9 cellular contexts compared by ENCODE assay signal in the genomic region with DNA sequence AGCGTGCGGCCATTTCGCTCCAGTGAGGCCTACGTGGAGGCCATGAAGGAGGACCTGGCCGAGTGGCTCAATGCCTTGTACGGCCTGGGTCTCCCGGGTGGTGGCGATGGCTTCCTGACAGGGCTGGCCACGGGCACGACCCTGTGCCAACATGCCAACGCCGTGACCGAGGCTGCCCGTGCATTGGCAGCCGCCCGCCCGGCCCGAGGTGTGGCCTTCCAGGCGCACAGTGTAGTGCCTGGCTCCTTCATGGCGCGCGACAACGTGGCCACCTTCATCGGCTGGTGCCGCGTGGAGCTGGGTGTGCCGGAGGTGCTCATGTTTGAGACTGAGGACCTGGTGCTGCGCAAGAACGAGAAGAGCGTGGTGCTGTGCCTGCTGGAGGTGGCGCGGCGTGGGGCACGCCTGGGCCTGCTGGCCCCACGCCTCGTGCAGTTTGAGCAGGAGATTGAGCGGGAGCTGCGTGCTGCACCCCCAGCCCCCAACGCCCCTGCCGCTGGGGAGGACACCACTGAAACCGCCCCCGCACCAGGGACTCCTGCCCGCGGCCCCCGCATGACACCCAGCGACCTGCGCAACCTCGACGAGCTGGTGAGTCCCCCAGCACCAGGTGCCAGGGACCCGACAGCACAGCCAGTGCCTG. TPM values are rescaled to one million over a fixed set of nuclear protein-coding genes. Genes with fewer than 3 reads are reported as not detected.
A peak's percentile ranks its signal among the peaks of the same experiment; 100 is the strongest.
DNase-seq lines count a peak whose midpoint lies in the region; ATAC-seq, FAIRE-seq and TF ChIP-seq lines count a peak whose summit lies in the region.
"Had no signal": no experiment of that assay in that cellular context is flagged by ENCODE, and none has a peak within 500 bp of the region (broad histone marks: within the 10 kb centered on the region; RNA-seq: fewer than 3 reads in every experiment).

No MANE protein-coding gene starts in this region.

- H2BK20ac ChIP-seq in IMR-90 (ENCODE audit: low read depth, low read length) = no peak overlapping the region
- H2BK20ac ChIP-seq in H1 (ENCODE audit: low read length) = 0 out of 2 replicates have a peak overlapping the region, but pooled peaks have one; percentile 48

- TF ChIP-seq POLR2A in IMR-90 (IDR thresholded peaks at IDR 0.05; ENCODE audit: low read depth, low read length) (no peak), H1 (IDR thresholded peaks at IDR 0.05; ENCODE audit: control extremely low read depth in 1 of 2, low read depth in 2 of 2, low read length in 2 of 2) (no peak)

- H3K36me3 ChIP-seq in ACC112 (ENCODE audit: insufficient read depth, low read length) (no peaks in the 10 kb centered on the region), IMR-90 (ENCODE audit: control insufficient read depth, insufficient read depth, low read length) (peaks cover 2% of the 10 kb centered on the region; the same call in 1 of the 2 replicates), H1 (ENCODE audit: control insufficient read depth in 2 of 4, insufficient read depth in 4 of 4, low read length in 3 of 4) (peaks cover 0 to under 1% (median 0%) of the 10 kb centered on the region in 4 experiments; a peak in 1 of 8 replicates)

- POLR2A ChIA-PET in IMR-90 (lab: Charles Lee; ENCODE audit: unreplicated experiment) (no interaction called here), H1 (lab: Charles Lee; ENCODE audit: partially characterized antibody) (interaction anchor here (0.8 to 2.8 kb wide), 9 partner anchors 10 to 271 kb away, joined by 3 to 25 read pairs (median 3); a partner anchor contains a TSS)

- H2BK15ac ChIP-seq in IMR-90 (ENCODE audit: low read depth, low read length) (no peak overlapping the region), H1 (ENCODE audit: low read length) (peak overlapping the region; percentile 72; the same call in 1 of the 2 replicates)

- WGBS in IMR-90 (ENCODE audit: extremely low coverage in 2 of 2, insufficient read length in 1 of 2), 2 experiments = 86% methylated on average over 29 of the region's 50 CpGs; no CpG with 5 or more reads in 1 of the 2 experiments
- WGBS in H1 (ENCODE audit: extremely low coverage in 1 of 2, insufficient coverage in 1 of 2, insufficient read length in 1 of 2, insufficient replicate concordance in 2 of 2, low coverage in 1 of 2, low lambda C conversion rate in 2 of 2, missing lambda C conversion rate in 1 of 2), 2 experiments = 92% methylated on average over 48 of the region's 50 CpGs; no CpG with 5 or more reads in 1 of the 2 experiments

- H4K8ac ChIP-seq in IMR-90 (ENCODE audit: low read depth in 2 of 2, low read length in 2 of 2) (no peak overlapping the region), H1 (ENCODE audit: extremely low read depth, insufficient read depth, low read length) (no peak overlapping the region)

- no peak for ATAC-seq in IMR-90 (ENCODE audit: low read depth)
- ATAC-seq in HG03139 (IDR thresholded peaks at IDR 0.05; ENCODE audit: unreplicated experiment) = no peak
- no peak for ATAC-seq in GM19455 (IDR thresholded peaks at IDR 0.05; ENCODE audit: unreplicated experiment)

- peak overlapping the region; percentile 66 for H3K4me3 Mint-ChIP-seq in neural crest cell

- peaks cover 14% of the 10 kb centered on the region for H3K27me3 Mint-ChIP-seq in neural crest cell (ENCODE audit: low read depth)

- H3K27me3 ChIP-seq in ACC112 (ENCODE audit: insufficient read depth, low read length) (peaks cover under 1% of the 10 kb centered on the region; the same call in 1 of the 2 replicates), IMR-90 (ENCODE audit: control insufficient read depth, insufficient read depth, low read length) (peaks cover 2% of the 10 kb centered on the region; the same call in 1 of the 2 replicates), H1 (replicated peaks in 1 of 4; ENCODE audit: control insufficient read depth in 3 of 4, extremely low read depth in 1 of 4, insufficient read depth in 3 of 4, low read length in 3 of 4) (peaks cover 1 to 13% (median 4%) of the 10 kb centered on the region in 4 experiments)

- H3K9me3 Mint-ChIP-seq in neural crest cell = no peaks in the 10 kb centered on the region

- no peak overlapping the region for H2BK5ac ChIP-seq in IMR-90 (ENCODE audit: low read depth, low read length, poor library complexity, severe bottlenecking)
- H2BK5ac ChIP-seq in H1 (ENCODE audit: low read depth, low read length) = peak overlapping the region; percentile 52; the same call in 1 of the 2 replicates

- H2BK12ac ChIP-seq in H1 (ENCODE audit: low read depth, low read length) = peak overlapping the region; percentile 50; the same call in 1 of the 2 replicates

- CTCF ChIA-PET in IMR-90 (lab: Yijun Ruan, JAX) = no interaction called here
- CTCF ChIA-PET in H1 (lab: Charles Lee; ENCODE audit: partially characterized antibody) = interaction anchor here (0.6 to 0.7 kb wide), 2 partner anchors 15 to 19 kb away, joined by 3 read pairs; no protein-coding TSS in a partner anchor

- no TSS peak for BruUV-seq in IMR-90 (replicated peaks; lab: Mats Ljungman, UMichigan)

- H2AK9ac ChIP-seq in IMR-90 (replicated peaks; ENCODE audit: low read depth, low read length, poor library complexity) = peak overlapping the region; percentile 37

- no peak overlapping the region for H3K14ac ChIP-seq in IMR-90 (replicated peaks; ENCODE audit: low read depth, low read length)
- H3K14ac ChIP-seq in H1 (ENCODE audit: insufficient read length) = no peak overlapping the region

- H3K27ac ChIP-seq in ACC112 (ENCODE audit: low read depth, low read length) (no peak overlapping the region), IMR-90 (ENCODE audit: insufficient read depth, low read length) (no peak overlapping the region), H1 (ENCODE audit: low read depth, low read length) (no peak overlapping the region)

- H4K20me1 ChIP-seq in IMR-90 (ENCODE audit: insufficient read depth, low read length) = peaks cover 25% of the 10 kb centered on the region
- peaks cover 0 to 8% of the 10 kb centered on the region in 2 experiments for H4K20me1 ChIP-seq in H1 (replicated peaks in 1 of 2; ENCODE audit: control insufficient read depth in 1 of 2, insufficient read depth in 2 of 2, low read length in 2 of 2)

- peaks cover 5% of the 10 kb centered on the region; the same call in 1 of the 2 replicates for H3K9me1 ChIP-seq in IMR-90 (ENCODE audit: insufficient read depth, low read length)

- intact Hi-C loops in IMR-90 (cut with micrococcal nuclease) = no loop called here

- no peak for TF ChIP-seq EP300 in H1 (IDR thresholded peaks at IDR 0.05; ENCODE audit: borderline replicate concordance in 1 of 2, low read depth in 2 of 2, low read length in 2 of 2)

- H3K4me2 ChIP-seq in IMR-90 (ENCODE audit: low read depth, low read length) = no peak overlapping the region; the same call in 1 of the 2 replicates
- no peak overlapping the region; a peak in 1 of 4 replicates for H3K4me2 ChIP-seq in H1 (ENCODE audit: insufficient read depth in 1 of 2, low read depth in 2 of 2, low read length in 2 of 2)

- no peaks in the 10 kb centered on the region for H3K36me3 Mint-ChIP-seq in neural crest cell (ENCODE audit: low read depth)

- H4K5ac ChIP-seq in IMR-90 (ENCODE audit: low read depth, low read length) (no peak overlapping the region), H1 (ENCODE audit: insufficient read length, low read depth, low read length) (no peak overlapping the region)

- peaks cover 6% of the 10 kb centered on the region; the same call in 1 of the 2 replicates for H3K23me2 ChIP-seq in H1 (ENCODE audit: low read depth, low read length)

- no peak overlapping the region for H3K27ac Mint-ChIP-seq in neural crest cell (ENCODE audit: unreplicated experiment)

- no peaks in the 10 kb centered on the region for H3K9me3 ChIP-seq in IMR-90 (ENCODE audit: control insufficient read depth, insufficient read depth, low read length)
- peaks cover 0 to under 1% of the 10 kb centered on the region in 2 experiments; a peak in 1 of 4 replicates for H3K9me3 ChIP-seq in H1 (ENCODE audit: insufficient read depth in 2 of 2, low read depth in 1 of 2, low read length in 1 of 2)

- TF ChIP-seq CTCF in IMR-90 (conservative IDR thresholded peaks at IDR 0.05; ENCODE audit: low read depth, low read length) = no peak
- no peak for TF ChIP-seq CTCF in H1 (IDR thresholded peaks at IDR 0.05; ENCODE audit: control extremely low read depth in 1 of 3, insufficient read depth in 1 of 3, low read depth in 1 of 3, low read length in 3 of 3)
- no peak for TF ChIP-seq CTCF in neural crest cell (conservative IDR thresholded peaks at IDR 0.05)

- H3K18ac ChIP-seq in IMR-90 (ENCODE audit: low read depth, low read length) (no peak overlapping the region), H1 (ENCODE audit: extremely low read depth, low read length) (peak overlapping the region; percentile 32)

- H2AFZ ChIP-seq in ACC112 (ENCODE audit: low read length, unreplicated experiment) (no peak overlapping the region), IMR-90 (replicated peaks; ENCODE audit: low read length, poor library complexity) (no peak overlapping the region), H1 (ENCODE audit: low read length) (no peak overlapping the region)

- TF ChIP-seq RAD21 in IMR-90 (IDR thresholded peaks at IDR 0.05; ENCODE audit: low read length) (no peak), H1 (IDR thresholded peaks at IDR 0.05 in 1 of 2, conservative IDR thresholded peaks at IDR 0.05 in 1 of 2; ENCODE audit: low read depth in 2 of 2, low read length in 2 of 2) (no peak)

- H3K4me1 ChIP-seq in ACC112 (ENCODE audit: control insufficient read depth, insufficient read depth, low read length, unreplicated experiment) (peaks cover 17% of the 10 kb centered on the region), IMR-90 (ENCODE audit: control insufficient read depth, insufficient read depth, low read length) (peaks cover 17% of the 10 kb centered on the region), H1 (replicated peaks in 1 of 4; ENCODE audit: control insufficient read depth in 3 of 4, insufficient read depth in 4 of 4, low read length in 3 of 4) (peaks cover 0 to 13% (median 7%) of the 10 kb centered on the region in 4 experiments; a peak in 5 of 7 replicates)

- in situ Hi-C loops in IMR-90 (cut with MboI; ENCODE audit: low sequenced_read_pairs) = no loop called here

- H3K9ac ChIP-seq in IMR-90 (ENCODE audit: low read depth, low read length) = no peak overlapping the region
- H3K9ac ChIP-seq in H1 (replicated peaks in 1 of 4; ENCODE audit: extremely low read depth in 1 of 4, low read depth in 3 of 4, low read length in 3 of 4) = no peak overlapping the region

- H3K4ac ChIP-seq in IMR-90 (ENCODE audit: low read depth, low read length) = 0 out of 2 replicates have a peak overlapping the region, but pooled peaks have one; percentile 74
- H3K4ac ChIP-seq in H1 (replicated peaks; ENCODE audit: insufficient read length, low read depth, low read length) = no peak overlapping the region

- no peak overlapping the region for H4K91ac ChIP-seq in IMR-90 (ENCODE audit: insufficient read depth, low read depth, low read length)
- H4K91ac ChIP-seq in H1 (replicated peaks; ENCODE audit: insufficient read length, low read length) = no peak overlapping the region

- H3K79me1 ChIP-seq in IMR-90 (ENCODE audit: low read depth in 1 of 2, low read length in 2 of 2) (peaks cover 8 to 42% of the 10 kb centered on the region in 2 experiments; a peak in 3 of 4 replicates), H1 (ENCODE audit: low read depth, low read length) (no peaks in the 10 kb centered on the region)

- H2AK5ac ChIP-seq in IMR-90 (ENCODE audit: low read depth, low read length) = peak overlapping the region; percentile 52; the same call in 1 of the 2 replicates
- H2AK5ac ChIP-seq in H1 (ENCODE audit: low read depth, low read length) = peak overlapping the region; percentile 93; the same call in 1 of the 2 replicates

- H3K23ac ChIP-seq in IMR-90 (ENCODE audit: low read depth, low read length) (no peak overlapping the region), H1 (ENCODE audit: insufficient read length) (no peak overlapping the region)

- H2BK120ac ChIP-seq in IMR-90 (ENCODE audit: low read depth, low read length) = no peak overlapping the region
- H2BK120ac ChIP-seq in H1 (replicated peaks; ENCODE audit: low read depth, low read length) = no peak overlapping the region

- DNase-seq in IMR-90 = no peak
- peak in 1 of 2 experiments; percentile 46 for DNase-seq in H1 (ENCODE audit: low read depth in 1 of 2, low spot score in 2 of 2)
- no peak for DNase-seq in neural crest cell (ENCODE audit: low read depth, low spot score)
- no peak for DNase-seq in T1000 (lab: John Stamatoyannopoulos, UW)
- DNase-seq in NCI-H187 treated with DMSO at 0.1 percent for 48 hours (lab: John Stamatoyannopoulos, UW) = no peak

- no peak overlapping the region for H3K56ac ChIP-seq in IMR-90 (ENCODE audit: extremely low read depth, insufficient read depth, low read length)
- H3K56ac ChIP-seq in H1 (replicated peaks; ENCODE audit: insufficient read length, low read depth, low read length) = no peak overlapping the region

- H3K4me3 ChIP-seq in ACC112 (ENCODE audit: low read depth, low read length) (peak overlapping the region; percentile 79; the same call in 1 of the 2 replicates), IMR-90 (ENCODE audit: insufficient read depth, low read depth, low read length) (no peak overlapping the region), H1 (ENCODE audit: extremely low read depth in 1 of 4, insufficient read depth in 2 of 4, low read depth in 3 of 4, low read length in 4 of 4) (no peak overlapping the region)

- FAIRE-seq in H1 (lab: Jason Lieb, UNC) = no peak
- FAIRE-seq: frontal cortex had no signal

- dilution Hi-C loops in IMR-90 (cut with HindIII; ENCODE audit: low sequenced_read_pairs, unreplicated experiment) = no loop called here

- no peaks in the 10 kb centered on the region for H3K79me2 ChIP-seq in ACC112 (ENCODE audit: control insufficient read depth, insufficient read depth, low read length, unreplicated experiment)
- no peaks in the 10 kb centered on the region for H3K79me2 ChIP-seq in H1 (ENCODE audit: control insufficient read depth in 1 of 2, insufficient read depth in 2 of 2, low read length in 2 of 2)

- peaks cover 20% of the 10 kb centered on the region for H3K4me1 Mint-ChIP-seq in neural crest cell

RNA-seq across cellular contexts. Expression of a gene that starts 1.8 kb away (rescaled TPM):
- total RNA-seq in IMR-90 (2012; rRNA removed) = 1.4 TPM in 2 replicates
- 15.6 and 22.5 TPM in 2 replicates for polyA plus RNA-seq in IMR-90 (2012; rRNA removed)
- 24.1 and 32.2 TPM in 2 replicates for polyA plus RNA-seq in IMR-90 (2012; cell fraction: cytosol; rRNA removed)
- 20.1 and 69.5 TPM in 2 replicates for polyA plus RNA-seq in IMR-90 (2012; cell fraction: nucleus; rRNA removed; ENCODE audit: low replicate concordance)
- total RNA-seq in H1 (2021; fragmentation: NEBNext Ultra II Directional; extraction: Animal tissue kit (Norgen Biotek cat#: 25700)) = 9.7 and 10.1 TPM in 2 replicates
- polyA plus RNA-seq in H1 (2011; rRNA removed) = 3.6 and 6.8 TPM in 2 replicates
- 3.9 TPM for polyA plus RNA-seq in H1 (2011; cell fraction: cytosol; rRNA removed)
- polyA plus RNA-seq in H1 (2011; cell fraction: nucleus; rRNA removed) = 16.7 TPM
- polyA plus RNA-seq in H1 (2012, experiment 1 of 2) = 4.0 to 5.7 TPM (median 5.3 TPM) in 4 replicates
- 4.1 TPM for polyA plus RNA-seq in H1 (2012, experiment 2 of 2)
- polyA plus RNA-seq in H1 (2013, experiment 1 of 2) = 8.9 TPM
- 8.0 TPM for polyA plus RNA-seq in H1 (2013, experiment 2 of 2)
- 1.3 and 2.9 TPM in 2 replicates for polyA minus RNA-seq in H1 (2011; rRNA and poly(A)+ RNA removed)
- polyA minus RNA-seq in H1 (2011; cell fraction: cytosol; rRNA and poly(A)+ RNA removed) = 2.5 TPM
- polyA minus RNA-seq in H1 (2011; cell fraction: nucleus; rRNA and poly(A)+ RNA removed) = 3.7 TPM
- 7.8 and 8.9 TPM in 2 replicates for total RNA-seq in neural crest cell

RNA-seq across cellular contexts. Expression of a gene that starts 7.2 kb away (rescaled TPM):
- total RNA-seq in IMR-90 (2012; rRNA removed) (not detected in 2 replicates), neural crest cell (0.27 and 0.63 TPM in 2 replicates)
- polyA plus RNA-seq in IMR-90 (2012; rRNA removed) (0.07 and 0.26 TPM in 2 replicates), H1 (2011; rRNA removed) (1.1 and 1.6 TPM in 2 replicates)
- polyA plus RNA-seq in IMR-90 (2012; cell fraction: cytosol; rRNA removed) = 0.22 TPM in 1 of 2 replicates, not detected in the other
- 0.89 and 2.7 TPM in 2 replicates for polyA plus RNA-seq in IMR-90 (2012; cell fraction: nucleus; rRNA removed; ENCODE audit: low replicate concordance)
- total RNA-seq in H1 (2021; fragmentation: NEBNext Ultra II Directional; extraction: Animal tissue kit (Norgen Biotek cat#: 25700)) = 1.4 and 1.5 TPM in 2 replicates
- polyA plus RNA-seq in H1 (2011; cell fraction: cytosol; rRNA removed) = 1.0 TPM
- 2.4 TPM for polyA plus RNA-seq in H1 (2011; cell fraction: nucleus; rRNA removed)
- 0.26 to 0.58 TPM (median 0.39 TPM) in 4 replicates for polyA plus RNA-seq in H1 (2012, experiment 1 of 2)
- 0.21 TPM for polyA plus RNA-seq in H1 (2012, experiment 2 of 2)
- 1.1 TPM for polyA plus RNA-seq in H1 (2013, experiment 1 of 2)
- polyA plus RNA-seq in H1 (2013, experiment 2 of 2) = 1.0 TPM
- polyA minus RNA-seq in H1 (2011; rRNA and poly(A)+ RNA removed) = not detected in 2 replicates
- polyA minus RNA-seq in H1 (2011; cell fraction: cytosol; rRNA and poly(A)+ RNA removed) = not detected
- polyA minus RNA-seq in H1 (2011; cell fraction: nucleus; rRNA and poly(A)+ RNA removed) = 0.80 TPM

RNA-seq across cellular contexts. Expression of a gene that starts 40.2 kb away (rescaled TPM):
- total RNA-seq in IMR-90 (2012; rRNA removed) (414 and 518 TPM in 2 replicates), neural crest cell (483 and 497 TPM in 2 replicates)
- polyA plus RNA-seq in IMR-90 (2012; rRNA removed) (243 and 267 TPM in 2 replicates), H1 (2011; rRNA removed) (646 and 930 TPM in 2 replicates)
- 124 and 135 TPM in 2 replicates for polyA plus RNA-seq in IMR-90 (2012; cell fraction: cytosol; rRNA removed)
- 764 and 770 TPM in 2 replicates for polyA plus RNA-seq in IMR-90 (2012; cell fraction: nucleus; rRNA removed; ENCODE audit: low replicate concordance)
- total RNA-seq in H1 (2021; fragmentation: NEBNext Ultra II Directional; extraction: Animal tissue kit (Norgen Biotek cat#: 25700)) = 385 and 387 TPM in 2 replicates
- 525 TPM for polyA plus RNA-seq in H1 (2011; cell fraction: cytosol; rRNA removed)
- polyA plus RNA-seq in H1 (2011; cell fraction: nucleus; rRNA removed) = 1,044 TPM
- polyA plus RNA-seq in H1 (2012, experiment 1 of 2) = 380 to 507 TPM (median 400 TPM) in 4 replicates
- polyA plus RNA-seq in H1 (2012, experiment 2 of 2) = 92.9 TPM
- polyA plus RNA-seq in H1 (2013, experiment 1 of 2) = 297 TPM
- polyA plus RNA-seq in H1 (2013, experiment 2 of 2) = 268 TPM
- polyA minus RNA-seq in H1 (2011; rRNA and poly(A)+ RNA removed) = 575 and 704 TPM in 2 replicates
- polyA minus RNA-seq in H1 (2011; cell fraction: cytosol; rRNA and poly(A)+ RNA removed) = 228 TPM
- 291 TPM for polyA minus RNA-seq in H1 (2011; cell fraction: nucleus; rRNA and poly(A)+ RNA removed)

RNA-seq across cellular contexts. Expression of a gene that starts 40.5 kb away (rescaled TPM):
- total RNA-seq in IMR-90 (2012; rRNA removed) = 5.7 and 6.9 TPM in 2 replicates
- polyA plus RNA-seq in IMR-90 (2012; rRNA removed) = 21.2 and 21.5 TPM in 2 replicates
- polyA plus RNA-seq in IMR-90 (2012; cell fraction: cytosol; rRNA removed) = 16.5 and 26.9 TPM in 2 replicates
- polyA plus RNA-seq in IMR-90 (2012; cell fraction: nucleus; rRNA removed; ENCODE audit: low replicate concordance) = 32.2 and 94.3 TPM in 2 replicates
- total RNA-seq in H1 (2021; fragmentation: NEBNext Ultra II Directional; extraction: Animal tissue kit (Norgen Biotek cat#: 25700)) = 72.1 and 75.7 TPM in 2 replicates
- polyA plus RNA-seq in H1 (2011; rRNA removed) = 117 and 171 TPM in 2 replicates
- polyA plus RNA-seq in H1 (2011; cell fraction: cytosol; rRNA removed) = 128 TPM
- polyA plus RNA-seq in H1 (2011; cell fraction: nucleus; rRNA removed) = 161 TPM
- polyA plus RNA-seq in H1 (2012, experiment 1 of 2) = 64.0 to 89.1 TPM (median 81.6 TPM) in 4 replicates
- 70.6 TPM for polyA plus RNA-seq in H1 (2012, experiment 2 of 2)
- 69.3 TPM for polyA plus RNA-seq in H1 (2013, experiment 1 of 2)
- polyA plus RNA-seq in H1 (2013, experiment 2 of 2) = 69.0 TPM
- 20.8 and 28.6 TPM in 2 replicates for polyA minus RNA-seq in H1 (2011; rRNA and poly(A)+ RNA removed)
- 29.9 TPM for polyA minus RNA-seq in H1 (2011; cell fraction: cytosol; rRNA and poly(A)+ RNA removed)
- 42.7 TPM for polyA minus RNA-seq in H1 (2011; cell fraction: nucleus; rRNA and poly(A)+ RNA removed)
- 64.9 and 65.6 TPM in 2 replicates for total RNA-seq in neural crest cell
